1 cellular context compared by ENCODE assay signal in the genomic region with DNA sequence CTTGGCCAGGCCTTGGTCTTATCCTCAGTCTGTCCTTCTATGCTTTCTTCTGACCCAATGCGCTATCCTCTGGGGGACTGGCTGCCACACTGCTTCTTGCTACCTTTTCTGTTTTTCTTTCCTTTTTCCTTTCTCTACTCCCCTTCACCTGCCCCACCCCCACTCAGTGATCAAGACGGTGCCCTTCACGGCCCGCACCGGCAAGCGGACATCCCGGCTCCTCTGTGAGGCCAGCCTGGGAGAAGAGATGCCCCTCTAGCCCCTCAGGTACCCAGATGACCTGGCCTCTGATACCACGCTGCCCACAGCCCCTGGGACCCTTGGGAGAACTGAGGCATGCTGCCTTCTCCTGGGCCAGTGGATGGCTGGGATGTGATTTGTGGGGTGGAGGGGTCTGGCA.
TF ChIP-seq lines count a peak whose summit lies in the region.

No MANE protein-coding gene starts in this region.

TF ChIP-seq in GM12878, 131 proteins besides CTCF, POLR2A, EP300 and RAD21:
- TF ChIP-seq RELA (IDR thresholded peaks at IDR 0.05; ENCODE audit: borderline replicate concordance, partially characterized antibody) (no peak), GATAD2B (conservative IDR thresholded peaks at IDR 0.05; ENCODE audit: low read depth) (no peak), LARP7 (IDR thresholded peaks at IDR 0.05) (no peak), SMAD5 (IDR thresholded peaks at IDR 0.05; ENCODE audit: low read depth) (no peak), TAF1 (IDR thresholded peaks at IDR 0.05; ENCODE audit: borderline replicate concordance, low read depth, low read length) (no peak), CREB1 (IDR thresholded peaks at IDR 0.05; ENCODE audit: low read depth) (no peak), KDM1A (IDR thresholded peaks at IDR 0.05; ENCODE audit: borderline replicate concordance) (no peak), SMC3 (IDR thresholded peaks at IDR 0.05; ENCODE audit: borderline replicate concordance, low read length) (no peak), RUNX3 (IDR thresholded peaks at IDR 0.05; ENCODE audit: low read length) (no peak), MEF2B (IDR thresholded peaks at IDR 0.05; ENCODE audit: partially characterized antibody, poor library complexity, severe bottlenecking) (no peak), NR2C1 (IDR thresholded peaks at IDR 0.05) (no peak), SUZ12 (IDR thresholded peaks at IDR 0.05; ENCODE audit: unreplicated experiment) (no peak), BHLHE40 (IDR thresholded peaks at IDR 0.05; ENCODE audit: borderline replicate concordance in 1 of 2, low read depth in 2 of 2, low read length in 1 of 2) (no peak), SP1 (IDR thresholded peaks at IDR 0.05; ENCODE audit: low read depth, low read length) (no peak), NFIC (IDR thresholded peaks at IDR 0.05; ENCODE audit: low read depth, low read length) (no peak)
- TF ChIP-seq, protein P1, sequence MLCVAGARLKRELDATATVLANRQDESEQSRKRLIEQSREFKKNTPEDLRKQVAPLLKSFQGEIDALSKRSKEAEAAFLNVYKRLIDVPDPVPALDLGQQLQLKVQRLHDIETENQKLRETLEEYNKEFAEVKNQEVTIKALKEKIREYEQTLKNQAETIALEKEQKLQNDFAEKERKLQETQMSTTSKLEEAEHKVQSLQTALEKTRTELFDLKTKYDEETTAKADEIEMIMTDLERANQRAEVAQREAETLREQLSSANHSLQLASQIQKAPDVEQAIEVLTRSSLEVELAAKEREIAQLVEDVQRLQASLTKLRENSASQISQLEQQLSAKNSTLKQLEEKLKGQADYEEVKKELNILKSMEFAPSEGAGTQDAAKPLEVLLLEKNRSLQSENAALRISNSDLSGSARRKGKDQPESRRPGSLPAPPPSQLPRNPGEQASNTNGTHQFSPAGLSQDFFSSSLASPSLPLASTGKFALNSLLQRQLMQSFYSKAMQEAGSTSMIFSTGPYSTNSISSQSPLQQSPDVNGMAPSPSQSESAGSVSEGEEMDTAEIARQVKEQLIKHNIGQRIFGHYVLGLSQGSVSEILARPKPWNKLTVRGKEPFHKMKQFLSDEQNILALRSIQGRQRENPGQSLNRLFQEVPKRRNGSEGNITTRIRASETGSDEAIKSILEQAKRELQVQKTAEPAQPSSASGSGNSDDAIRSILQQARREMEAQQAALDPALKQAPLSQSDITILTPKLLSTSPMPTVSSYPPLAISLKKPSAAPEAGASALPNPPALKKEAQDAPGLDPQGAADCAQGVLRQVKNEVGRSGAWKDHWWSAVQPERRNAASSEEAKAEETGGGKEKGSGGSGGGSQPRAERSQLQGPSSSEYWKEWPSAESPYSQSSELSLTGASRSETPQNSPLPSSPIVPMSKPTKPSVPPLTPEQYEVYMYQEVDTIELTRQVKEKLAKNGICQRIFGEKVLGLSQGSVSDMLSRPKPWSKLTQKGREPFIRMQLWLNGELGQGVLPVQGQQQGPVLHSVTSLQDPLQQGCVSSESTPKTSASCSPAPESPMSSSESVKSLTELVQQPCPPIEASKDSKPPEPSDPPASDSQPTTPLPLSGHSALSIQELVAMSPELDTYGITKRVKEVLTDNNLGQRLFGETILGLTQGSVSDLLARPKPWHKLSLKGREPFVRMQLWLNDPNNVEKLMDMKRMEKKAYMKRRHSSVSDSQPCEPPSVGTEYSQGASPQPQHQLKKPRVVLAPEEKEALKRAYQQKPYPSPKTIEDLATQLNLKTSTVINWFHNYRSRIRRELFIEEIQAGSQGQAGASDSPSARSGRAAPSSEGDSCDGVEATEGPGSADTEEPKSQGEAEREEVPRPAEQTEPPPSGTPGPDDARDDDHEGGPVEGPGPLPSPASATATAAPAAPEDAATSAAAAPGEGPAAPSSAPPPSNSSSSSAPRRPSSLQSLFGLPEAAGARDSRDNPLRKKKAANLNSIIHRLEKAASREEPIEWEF (IDR thresholded peaks at IDR 0.05; ENCODE audit: insufficient replicate concordance, low read depth, low read length): no peak
